16 cellular contexts compared by ENCODE assay signal in the genomic region with DNA sequence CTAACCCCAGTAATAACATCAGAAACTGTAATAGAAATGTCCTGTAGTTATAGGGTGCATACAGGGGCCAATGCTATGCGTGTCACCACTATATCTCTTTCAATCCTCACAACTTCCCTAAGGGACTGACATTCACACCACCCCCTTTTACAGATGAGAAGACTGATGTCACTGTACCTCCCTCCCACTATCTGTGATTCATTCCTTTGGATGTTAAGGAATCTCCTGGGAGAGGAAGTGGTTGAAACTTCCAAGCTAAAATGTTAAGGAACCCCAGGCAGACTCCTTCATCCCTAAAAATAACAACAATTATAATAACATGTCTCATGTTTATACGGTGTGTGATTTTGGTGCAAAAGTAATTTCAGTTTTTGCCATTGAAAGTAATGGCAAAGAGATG. TPM values are rescaled to one million over a fixed set of nuclear protein-coding genes. Genes with fewer than 3 reads are reported as not detected.
DNase-seq lines count a peak whose midpoint lies in the region; ATAC-seq and TF ChIP-seq lines count a peak whose summit lies in the region.
"Had no signal": no experiment of that assay in that cellular context is flagged by ENCODE, and none has a peak within 500 bp of the region (broad histone marks: within the 10 kb centered on the region; RNA-seq: fewer than 3 reads in every experiment).

No MANE protein-coding gene starts in this region.

- H3K27ac ChIP-seq in ACC112 (ENCODE audit: low read depth, low read length) = peak overlapping the region; percentile 6
- H3K27ac ChIP-seq: pancreas, upper lobe of right lung had no signal

- ATAC-seq in mucosa of descending colon = no peak
- no peak for ATAC-seq in sciatic nerve
- ATAC-seq: activated T-helper 17 cell treated with anti-CD3 and anti-CD28 coated beads, Interleukin-2, amount 50 U/mL, for 72 hours; pancreas; upper lobe of right lung had no signal

- H2AFZ ChIP-seq in ACC112 (ENCODE audit: low read length, unreplicated experiment) = no peak overlapping the region

- H3K79me2 ChIP-seq in ACC112 (ENCODE audit: control insufficient read depth, insufficient read depth, low read length, unreplicated experiment) = peaks cover 6% of the 10 kb centered on the region

- no peaks in the 10 kb centered on the region for H3K36me3 ChIP-seq in ACC112 (ENCODE audit: insufficient read depth, low read length)
- no peaks in the 10 kb centered on the region for H3K36me3 ChIP-seq in mucosa of descending colon (ENCODE audit: low read depth)
- H3K36me3 ChIP-seq: pancreas, upper lobe of right lung had no signal

- no peaks in the 10 kb centered on the region for H3K9me3 ChIP-seq in mucosa of descending colon
- H3K9me3 ChIP-seq: pancreas, upper lobe of right lung had no signal

- H3K4me1 ChIP-seq in ACC112 (ENCODE audit: control insufficient read depth, insufficient read depth, low read length, unreplicated experiment) (peaks cover 12% of the 10 kb centered on the region), mucosa of descending colon (ENCODE audit: low read depth) (peaks cover 8% of the 10 kb centered on the region)

- DNase-seq in HFF-Myc (ENCODE audit: extremely low read depth, low read depth) (peak; percentile 77), amniotic epithelial cell (ENCODE audit: low read depth) (peak; percentile 56), foreskin fibroblast (peak; percentile 68 to 73), Kasumi-1 (lab: John Stamatoyannopoulos, UW) (no peak), mucosa of descending colon (no peak), sciatic nerve (ENCODE audit: low spot score) (no peak), posterior cingulate gyrus (no peak)
- DNase-seq: activated CD4-positive, alpha-beta T cell treated with anti-CD3 and anti-CD28 coated beads, Interleukin-2, amount 50 U/mL, for 1 hour; AML-193; H9; NCI-H1092 treated with DMSO at 0.1 percent for 48 hours; pancreas; upper lobe of right lung had no signal

- H3K4me3 ChIP-seq in ACC112 (ENCODE audit: low read depth, low read length) (no peak overlapping the region), HFF-Myc (replicated peaks; ENCODE audit: low read depth, low read length) (no peak overlapping the region), foreskin fibroblast (ENCODE audit: low read depth in 1 of 2, low read length in 2 of 2) (no peak overlapping the region), mucosa of descending colon (no peak overlapping the region)
- H3K4me3 ChIP-seq: pancreas, upper lobe of right lung had no signal

- no peaks in the 10 kb centered on the region for H3K27me3 ChIP-seq in ACC112 (ENCODE audit: insufficient read depth, low read length)

- intact Hi-C loops in mucosa of descending colon (cut with DNase I, micrococcal nuclease) = no loop called here
- intact Hi-C loops in sciatic nerve (cut with DNase I) = no loop called here
- intact Hi-C loops in posterior cingulate gyrus (cut with DNase I) = loop anchor here (10.0 kb wide), 1 partner anchor 162 kb away; no protein-coding TSS in a partner anchor

- no peak for TF ChIP-seq CTCF in HFF-Myc (IDR thresholded peaks at IDR 0.05; ENCODE audit: low read depth, low read length, missing control alignments)
- no peak for TF ChIP-seq CTCF in foreskin fibroblast (IDR thresholded peaks at IDR 0.05; ENCODE audit: low read depth, low read length)
- no peak for TF ChIP-seq CTCF in mucosa of descending colon (IDR thresholded peaks at IDR 0.05)

RNA-seq across cellular contexts. Expression of gene COL13A1, which starts 5.4 kb away (rescaled TPM):
- 1 to 10 TPM; 1.0 to 2.3 (median 1.0) TPM for total RNA-seq in mucosa of descending colon
- total RNA-seq in sciatic nerve = 1.0 TPM
- total RNA-seq: activated T-helper 17 cell treated with anti-CD3 and anti-CD28 coated beads, Interleukin-2, amount 50 U/mL, for 72 hours; T-helper 2 cell treated with Interferon-gamma antibody and Interleukin-4, amounts not matched to agents 100 ng/mL and 5 ng/mL, for 36 hours had no signal

Comparison
In these comparisons a context has a peak if more than half of its experiments do, and no peak if none do; other contexts are left out.
1. DNase-seq: peak in HFF-Myc (single experiment), amniotic epithelial cell (single experiment) and foreskin fibroblast (2 of 2); none in Kasumi-1 (0 of 2), mucosa of descending colon (0 of 3), sciatic nerve (single experiment) and posterior cingulate gyrus (0 of 10).